In the genomic region with DNA sequence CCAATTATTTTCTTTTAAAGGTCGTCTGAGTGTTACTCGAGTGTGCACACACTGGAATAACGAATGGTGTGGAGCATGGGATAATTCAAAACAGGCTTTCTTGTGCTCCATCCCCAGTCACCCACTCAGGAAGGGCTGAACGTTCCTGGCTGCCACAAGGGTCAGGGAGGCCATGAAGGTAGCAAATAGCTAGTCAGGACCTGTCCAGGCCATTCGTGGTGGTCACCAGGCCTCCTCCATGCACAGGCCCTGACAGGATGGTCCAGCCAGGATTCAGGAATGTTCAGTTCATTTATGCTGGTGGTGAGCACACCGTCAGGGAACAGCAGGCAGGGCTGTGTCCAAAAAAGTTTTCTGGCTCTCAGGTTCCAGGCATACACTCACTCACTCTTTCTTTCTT, we compare ENCODE assay signal across 8 cellular contexts. TPM values are rescaled to one million over a fixed set of nuclear protein-coding genes. Genes with fewer than 3 reads are reported as not detected.
"Had no signal": no experiment of that assay in that cellular context is flagged by ENCODE, and none has a peak within 500 bp of the region (broad histone marks: within the 10 kb centered on the region; RNA-seq: fewer than 3 reads in every experiment).

No MANE protein-coding gene starts in this region.

- H3K27ac ChIP-seq: GM23248 had no signal

- H2AFZ ChIP-seq: GM23248 had no signal

- H3K9ac ChIP-seq: GM23248 had no signal

- H3K4me3 ChIP-seq: GM23248, K562 had no signal

- FAIRE-seq: HepG2, K562 had no signal

- DNase-seq: GM23248, GOT3, H7, HCEC 1CT, KG1 had no signal

- ATAC-seq: HepG2, K562 had no signal

RNA-seq across cellular contexts. Expression of a gene that starts 11.7 kb away (rescaled TPM):
- total RNA-seq: GM23248, H4, HepG2, K562 had no signal
- polyA plus RNA-seq: HepG2, K562 had no signal
